Comparison of ENCODE assay signal across 9 cellular contexts in genomic region chr7:32163141-32163806, GRCh38.
A peak's percentile ranks its signal among the peaks of the same experiment; 100 is the strongest.
DNase-seq lines count a peak whose midpoint lies in the region; ATAC-seq and TF ChIP-seq lines count a peak whose summit lies in the region.
"Had no signal": no experiment of that assay in that cellular context is flagged by ENCODE, and none has a peak within 500 bp of the region (broad histone marks: within the 10 kb centered on the region; RNA-seq: fewer than 3 reads in every experiment).

No MANE protein-coding gene starts in this region.

- no peak overlapping the region for H2BK20ac ChIP-seq in H9 (ENCODE audit: low read depth, low read length, poor library complexity, severe bottlenecking)

- no peaks in the 10 kb centered on the region for H3K9me3 Mint-ChIP-seq in H9

- no peaks in the 10 kb centered on the region for H3K9me3 ChIP-seq in body of pancreas
- H3K9me3 ChIP-seq in transverse colon = no peaks in the 10 kb centered on the region
- no peaks in the 10 kb centered on the region for H3K9me3 ChIP-seq in H9 (ENCODE audit: control insufficient read depth, low read depth, low read length)

- no peaks in the 10 kb centered on the region for H3K23me2 ChIP-seq in H9 (ENCODE audit: insufficient read length, low read depth, low read length, poor library complexity, severe bottlenecking)

- H3K9ac ChIP-seq in H9 (ENCODE audit: extremely low read depth, insufficient read length, low read length) = no peak overlapping the region

- no peaks in the 10 kb centered on the region for H3K36me3 Mint-ChIP-seq in H9 (ENCODE audit: insufficient read depth in 1 of 3, low read depth in 3 of 3)

- H3K27ac ChIP-seq in body of pancreas = peak overlapping the region in 3 of 4 donors; percentile 12 to 62 (median 60)
- H3K27ac ChIP-seq in transverse colon = peak overlapping the region in 3 of 4 donors; percentile 1 to 19 (median 14)
- H3K27ac ChIP-seq in H9 (ENCODE audit: insufficient read length, low read depth, low read length) = no peak overlapping the region

- 46 to 49% methylated on average over 7 of the region's 7 CpGs for WGBS in body of pancreas, 2 donors
- WGBS in transverse colon (ENCODE audit: low coverage in 1 of 2), 2 donors = 54% methylated on average over 7 of the region's 7 CpGs; no CpG with 5 or more reads in 1 of the 2 donors
- WGBS in H9 (ENCODE audit: extremely low coverage, insufficient read length, low lambda C conversion rate) = no CpG with 5 or more reads among the region's 7 CpGs

- H3K27me3 ChIP-seq in body of pancreas = no peaks in the 10 kb centered on the region
- no peaks in the 10 kb centered on the region for H3K27me3 ChIP-seq in transverse colon
- H3K27me3 ChIP-seq in H9 (ENCODE audit: insufficient read depth, low read length) = no peaks in the 10 kb centered on the region

- no peak for TF ChIP-seq POLR2A in body of pancreas (IDR thresholded peaks at IDR 0.05)
- no peak for TF ChIP-seq POLR2A in transverse colon (IDR thresholded peaks at IDR 0.05)

- H3K4me1 ChIP-seq in body of pancreas = no peaks in the 10 kb centered on the region
- no peaks in the 10 kb centered on the region for H3K4me1 ChIP-seq in transverse colon
- no peaks in the 10 kb centered on the region for H3K4me1 ChIP-seq in H9 (ENCODE audit: insufficient read depth, low read length)

- no peak for TF ChIP-seq EP300 in transverse colon (IDR thresholded peaks at IDR 0.05; ENCODE audit: low read depth)

- H3K79me1 ChIP-seq in H9 (ENCODE audit: insufficient read depth, low read depth, low read length, poor library complexity, severe bottlenecking) = no peaks in the 10 kb centered on the region

- H2BK15ac ChIP-seq in H9 (ENCODE audit: low read depth, low read length) = no peak overlapping the region

- peaks cover 2 to 5% of the 10 kb centered on the region in 2 experiments; a peak in 2 of 4 replicates for H3K4me1 Mint-ChIP-seq in H9

- H2BK120ac ChIP-seq in H9 (ENCODE audit: low read depth, low read length, poor library complexity, severe bottlenecking) = no peak overlapping the region

- H2BK5ac ChIP-seq in H9 (ENCODE audit: insufficient read length, low read length) = no peak overlapping the region

- H3K79me2 ChIP-seq in H9 (ENCODE audit: insufficient read depth, low read length) = no peaks in the 10 kb centered on the region

- ATAC-seq in body of pancreas = peak; percentile 90
- no peak for ATAC-seq in GM21423 (IDR thresholded peaks at IDR 0.05; ENCODE audit: unreplicated experiment)

- H2AFZ ChIP-seq in H9 (ENCODE audit: low read length) = no peak overlapping the region

- DNase-seq in HPDE6-E6E7 (ENCODE audit: extremely low spot score) (peak; percentile 38), body of pancreas (peak; percentile 42 to 49 (median 44)), iPS-NIHi7 (ENCODE audit: extremely low spot score) (peak; percentile 23), transverse colon (peak; percentile 26), H9 (no peak), NK-92 (lab: John Stamatoyannopoulos, UW; ENCODE audit: unreplicated experiment) (no peak)
- DNase-seq in stimulated activated CD4-positive, alpha-beta T cell treated with anti-CD3 and anti-CD28 coated beads, Interleukin-4, amount 100 ng/mL, for 24 hours = no peak
- DNase-seq: activated effector memory CD4-positive, alpha-beta T cell treated with anti-CD3 and anti-CD28 coated beads, Interleukin-2, amount 50 U/mL, for 16 hours had no signal

- H4K20me1 ChIP-seq in H9 (ENCODE audit: control insufficient read depth, insufficient read depth, insufficient read length) = no peaks in the 10 kb centered on the region

- no peak overlapping the region for H4K5ac ChIP-seq in H9 (ENCODE audit: insufficient read length, low read depth, low read length)

- no peak overlapping the region for H3T11ph ChIP-seq in H9 (ENCODE audit: low read length)

- H3K27ac Mint-ChIP-seq in H9 = no peak overlapping the region

- H3K27me3 Mint-ChIP-seq in H9 (ENCODE audit: low read depth) = peaks cover 11% of the 10 kb centered on the region

- H4K8ac ChIP-seq in H9 (replicated peaks; ENCODE audit: insufficient read length, low read depth, low read length) = no peak overlapping the region

- no peak overlapping the region for H3K23ac ChIP-seq in H9 (ENCODE audit: insufficient read length, low read depth, low read length)

- no peak overlapping the region for H3K4ac ChIP-seq in H9 (ENCODE audit: low read depth, low read length)

- no peak for TF ChIP-seq CTCF in body of pancreas (IDR thresholded peaks at IDR 0.05)
- TF ChIP-seq CTCF in transverse colon (IDR thresholded peaks at IDR 0.05) = no peak
- TF ChIP-seq CTCF in H9 (conservative IDR thresholded peaks at IDR 0.05) = no peak

- in situ Hi-C loops in transverse colon (cut with MboI; ENCODE audit: low pct_ligation_motif_present in 1 of 4, low pct_unique_long_range_greater_than_20kb in 1 of 4, low sequenced_read_pairs in 3 of 4) = no loop called here

- H3K14ac ChIP-seq in H9 (ENCODE audit: insufficient read depth, low read length) = no peak overlapping the region

- H3K4me3 ChIP-seq in body of pancreas (no peak overlapping the region), transverse colon (no peak overlapping the region)

- H3K56ac ChIP-seq in H9 (ENCODE audit: insufficient read length, low read depth, low read length) = no peak overlapping the region

- intact Hi-C loops in body of pancreas (cut with DNase I) = no loop called here
- intact Hi-C loops in transverse colon (cut with DNase I; ENCODE audit: low total_unique reads) = no loop called here

- H2BK12ac ChIP-seq in H9 (ENCODE audit: insufficient read length, low read depth, low read length) = no peak overlapping the region

- H4K91ac ChIP-seq in H9 (ENCODE audit: insufficient read length, low read depth, low read length) = no peak overlapping the region

- H3K4me2 ChIP-seq in H9 (ENCODE audit: insufficient read depth, insufficient read length, low read length) = no peak overlapping the region

- no peak overlapping the region for H3K18ac ChIP-seq in H9 (ENCODE audit: insufficient read length, low read depth, low read length)

- no peak overlapping the region for H2AK5ac ChIP-seq in H9 (ENCODE audit: insufficient read length, low read length)

- H3K36me3 ChIP-seq in body of pancreas (replicated peaks in 1 of 2; ENCODE audit: insufficient read depth in 1 of 2, low read depth in 2 of 2) (no peaks in the 10 kb centered on the region), transverse colon (no peaks in the 10 kb centered on the region)

- H3K4me3 Mint-ChIP-seq in H9 = no peak overlapping the region

Comparison
In these comparisons a context has a peak if more than half of its experiments do, and no peak if none do; other contexts are left out.
1. DNase-seq: peak in HPDE6-E6E7 (single experiment), body of pancreas (4 of 4), iPS-NIHi7 (single experiment) and transverse colon (single experiment); none in H9 (single experiment), NK-92 (single experiment) and stimulated activated CD4-positive, alpha-beta T cell treated with anti-CD3 and anti-CD28 coated beads, Interleukin-4, amount 100 ng/mL, for 24 hours (single experiment).